14 cellular contexts compared by ENCODE assay signal in the genomic region with DNA sequence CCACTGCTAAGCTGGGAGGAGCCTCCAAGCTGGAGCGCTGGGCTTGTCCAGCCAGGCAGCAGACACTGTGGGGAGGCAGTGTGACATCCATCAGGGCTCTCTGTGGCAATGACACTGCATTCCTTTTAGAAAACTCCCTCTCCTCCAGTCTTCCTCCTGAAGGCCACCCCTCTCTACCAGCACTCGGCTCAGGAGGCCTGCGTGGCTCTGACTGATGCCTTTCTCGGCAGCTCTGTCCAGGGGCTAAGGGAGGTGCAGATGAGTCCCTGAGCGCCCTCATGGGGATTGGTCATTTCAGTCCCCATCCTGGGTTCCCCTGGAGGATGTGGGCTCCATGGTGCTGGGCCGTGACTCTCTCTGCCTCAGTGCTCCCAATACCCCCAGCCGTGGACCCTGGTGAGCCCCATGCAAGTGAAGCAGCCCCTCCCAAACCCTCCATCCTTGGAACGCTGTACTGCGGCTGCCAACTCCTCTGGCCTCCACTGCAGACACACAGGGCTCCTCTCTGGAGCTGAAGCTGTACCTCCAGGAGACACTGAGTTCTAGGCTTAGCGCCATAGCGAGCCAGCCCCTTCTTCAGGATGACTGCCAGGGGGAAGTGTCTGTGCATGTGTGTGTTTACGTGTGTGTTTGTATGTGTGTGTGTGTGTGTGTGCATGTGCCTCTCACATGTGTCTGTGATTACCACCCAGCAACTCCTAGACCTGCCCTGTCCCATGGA.
DNase-seq lines count a peak whose midpoint lies in the region; ATAC-seq, FAIRE-seq and TF ChIP-seq lines count a peak whose summit lies in the region.
"Had no signal": no experiment of that assay in that cellular context is flagged by ENCODE, and none has a peak within 500 bp of the region (broad histone marks: within the 10 kb centered on the region; RNA-seq: fewer than 3 reads in every experiment).

No MANE protein-coding gene starts in this region.

- no peak overlapping the region for H3K27ac ChIP-seq in mesendoderm (ENCODE audit: low read depth, low read length)
- no peak overlapping the region for H3K27ac ChIP-seq in upper lobe of right lung

- H2BK5ac ChIP-seq in mesendoderm (ENCODE audit: low read length): no peak overlapping the region

- H3K4ac ChIP-seq in mesendoderm (ENCODE audit: low read depth, low read length): no peak overlapping the region

- H3K4me3 Mint-ChIP-seq in activated naive CD4-positive, alpha-beta T cell treated with anti-CD3 and anti-CD28 coated beads for 36 hours: peak overlapping the region; percentile 50
- no peak overlapping the region for H3K4me3 Mint-ChIP-seq in activated naive CD4-positive, alpha-beta T cell treated with anti-CD3 and anti-CD28 coated beads, Interleukin-2, amount 10 ng/mL, durations not matched to agents 7 days and 5 days
- peak overlapping the region; percentile 42 to 63 for H3K4me3 Mint-ChIP-seq in activated T-cell treated with anti-CD3 and anti-CD28 coated beads, Interleukin-2, amount 50 U/mL, for 72 hours

- no peaks in the 10 kb centered on the region for H3K36me3 ChIP-seq in mesendoderm (ENCODE audit: control insufficient read depth, insufficient read depth, low read length)
- no peaks in the 10 kb centered on the region for H3K36me3 ChIP-seq in upper lobe of right lung

- intact Hi-C loops in activated naive CD4-positive, alpha-beta T cell treated with anti-CD3 and anti-CD28 coated beads for 36 hours (cut with micrococcal nuclease): loop anchor here (5.0 kb wide), 1 partner anchor 169 kb away; no protein-coding TSS in a partner anchor
- intact Hi-C loops in upper lobe of right lung (cut with DNase I): no loop called here

- peaks cover 20% of the 10 kb centered on the region for H3K4me1 Mint-ChIP-seq in activated naive CD4-positive, alpha-beta T cell treated with anti-CD3 and anti-CD28 coated beads for 36 hours (ENCODE audit: low read depth)
- peaks cover 19% of the 10 kb centered on the region for H3K4me1 Mint-ChIP-seq in activated naive CD4-positive, alpha-beta T cell treated with anti-CD3 and anti-CD28 coated beads, Interleukin-2, amount 10 ng/mL, durations not matched to agents 7 days and 5 days
- H3K4me1 Mint-ChIP-seq in activated T-cell treated with anti-CD3 and anti-CD28 coated beads, Interleukin-2, amount 50 U/mL, for 72 hours (ENCODE audit: low read depth): no peaks in the 10 kb centered on the region

- peaks cover 5% of the 10 kb centered on the region for H3K27me3 Mint-ChIP-seq in activated naive CD4-positive, alpha-beta T cell treated with anti-CD3 and anti-CD28 coated beads for 36 hours (ENCODE audit: low read depth)
- peaks cover 38% of the 10 kb centered on the region for H3K27me3 Mint-ChIP-seq in activated naive CD4-positive, alpha-beta T cell treated with anti-CD3 and anti-CD28 coated beads, Interleukin-2, amount 10 ng/mL, durations not matched to agents 7 days and 5 days
- peaks cover 14% of the 10 kb centered on the region for H3K27me3 Mint-ChIP-seq in activated T-cell treated with anti-CD3 and anti-CD28 coated beads, Interleukin-2, amount 50 U/mL, for 72 hours (ENCODE audit: low read depth)

- H3K9me3 Mint-ChIP-seq in activated naive CD4-positive, alpha-beta T cell treated with anti-CD3 and anti-CD28 coated beads for 36 hours: no peaks in the 10 kb centered on the region
- H3K9me3 Mint-ChIP-seq in activated naive CD4-positive, alpha-beta T cell treated with anti-CD3 and anti-CD28 coated beads, Interleukin-2, amount 10 ng/mL, durations not matched to agents 7 days and 5 days: no peaks in the 10 kb centered on the region
- H3K9me3 Mint-ChIP-seq in activated T-cell treated with anti-CD3 and anti-CD28 coated beads, Interleukin-2, amount 50 U/mL, for 72 hours: no peaks in the 10 kb centered on the region

- no peak overlapping the region for H3K18ac ChIP-seq in mesendoderm (ENCODE audit: low read length)

- no CpG with 5 or more reads among the region's 12 CpGs for WGBS in mesendoderm (ENCODE audit: extremely low coverage, insufficient coverage, low lambda C conversion rate)

- FAIRE-seq in RCC 7860 (lab: Jason Lieb, UNC): no peak
- FAIRE-seq: islet of Langerhans had no signal

- no peak for ATAC-seq in activated T-cell treated with anti-CD3 and anti-CD28 coated beads, Interleukin-2, amount 50 U/mL, for 72 hours (replicated peaks in 1 of 2)
- no peak for ATAC-seq in upper lobe of right lung

- no peak overlapping the region for H3K9ac ChIP-seq in mesendoderm (ENCODE audit: low read length)

- no peak overlapping the region for H4K8ac ChIP-seq in mesendoderm (ENCODE audit: low read depth, low read length)

- no peaks in the 10 kb centered on the region for H3K4me1 ChIP-seq in mesendoderm (ENCODE audit: control insufficient read depth, low read depth, low read length)
- peaks cover 5% of the 10 kb centered on the region for H3K4me1 ChIP-seq in upper lobe of right lung

- H2BK15ac ChIP-seq in mesendoderm (replicated peaks; ENCODE audit: low read depth): no peak overlapping the region

- H3K9me3 ChIP-seq in upper lobe of right lung: no peaks in the 10 kb centered on the region

- no peaks in the 10 kb centered on the region for H3K79me2 ChIP-seq in mesendoderm (ENCODE audit: control insufficient read depth, insufficient read depth, low read length)

- no peak for DNase-seq in activated naive CD4-positive, alpha-beta T cell treated with anti-CD3 and anti-CD28 coated beads for 36 hours
- DNase-seq in activated naive CD4-positive, alpha-beta T cell treated with anti-CD3 and anti-CD28 coated beads, Interleukin-2, amount 10 ng/mL, durations not matched to agents 7 days and 5 days: no peak
- DNase-seq in activated T-cell treated with anti-CD3 and anti-CD28 coated beads, Interleukin-2, amount 50 U/mL, for 72 hours: no peak
- DNase-seq in mesendoderm (peak; percentile 26), upper lobe of right lung (peak; percentile 56), GM10266 (ENCODE audit: extremely low spot score) (no peak), NCI-H2196 (lab: John Stamatoyannopoulos, UW; ENCODE audit: unreplicated experiment) (no peak), RCC 7860 (ENCODE audit: low spot score) (no peak)
- DNase-seq: activated naive CD4-positive, alpha-beta T cell treated with Interleukin-2 at 50 U/mL for 16 hours; cortex of kidney; GOT3; NCI-H446 treated with DMSO at 0.1 percent for 48 hours; RPMI8226 had no signal

- no peaks in the 10 kb centered on the region for H3K79me1 ChIP-seq in mesendoderm (ENCODE audit: low read length)

- H2BK120ac ChIP-seq in mesendoderm (ENCODE audit: low read depth, low read length): no peak overlapping the region

- no peak overlapping the region for H3K4me2 ChIP-seq in mesendoderm (ENCODE audit: low read length)

- H3K56ac ChIP-seq in mesendoderm (ENCODE audit: low read length): no peak overlapping the region

- peaks cover 1% of the 10 kb centered on the region for H3K36me3 Mint-ChIP-seq in activated naive CD4-positive, alpha-beta T cell treated with anti-CD3 and anti-CD28 coated beads for 36 hours (ENCODE audit: low read depth)
- no peaks in the 10 kb centered on the region for H3K36me3 Mint-ChIP-seq in activated naive CD4-positive, alpha-beta T cell treated with anti-CD3 and anti-CD28 coated beads, Interleukin-2, amount 10 ng/mL, durations not matched to agents 7 days and 5 days
- no peaks in the 10 kb centered on the region for H3K36me3 Mint-ChIP-seq in activated T-cell treated with anti-CD3 and anti-CD28 coated beads, Interleukin-2, amount 50 U/mL, for 72 hours (ENCODE audit: insufficient read depth in 2 of 2)

- no peak overlapping the region for H3K27ac Mint-ChIP-seq in activated naive CD4-positive, alpha-beta T cell treated with anti-CD3 and anti-CD28 coated beads for 36 hours
- H3K27ac Mint-ChIP-seq in activated naive CD4-positive, alpha-beta T cell treated with anti-CD3 and anti-CD28 coated beads, Interleukin-2, amount 10 ng/mL, durations not matched to agents 7 days and 5 days: no peak overlapping the region
- H3K27ac Mint-ChIP-seq in activated T-cell treated with anti-CD3 and anti-CD28 coated beads, Interleukin-2, amount 50 U/mL, for 72 hours: no peak overlapping the region

- H3K4me3 ChIP-seq in mesendoderm (ENCODE audit: low read length): no peak overlapping the region
- H3K4me3 ChIP-seq in upper lobe of right lung: no peak overlapping the region

- CTCF ChIA-PET in activated naive CD4-positive, alpha-beta T cell treated with anti-CD3 and anti-CD28 coated beads for 36 hours (lab: Charles Lee): interaction anchor here (0.6 to 2.1 kb wide), 3 partner anchors 10 to 170 kb away, joined by 3 to 9 read pairs (median 3); no protein-coding TSS in a partner anchor
- CTCF ChIA-PET in activated naive CD4-positive, alpha-beta T cell treated with anti-CD3 and anti-CD28 coated beads, Interleukin-2, amount 10 ng/mL, durations not matched to agents 7 days and 5 days (lab: Charles Lee): no interaction called here

- no peaks in the 10 kb centered on the region for H3K27me3 ChIP-seq in mesendoderm (ENCODE audit: insufficient read depth, low read length, poor library complexity)
- peaks cover 20% of the 10 kb centered on the region for H3K27me3 ChIP-seq in upper lobe of right lung

- H4K5ac ChIP-seq in mesendoderm (ENCODE audit: low read length): no peak overlapping the region

- TF ChIP-seq CTCF in upper lobe of right lung (IDR thresholded peaks at IDR 0.05) (no peak), GM10266 (IDR thresholded peaks at IDR 0.05; ENCODE audit: control insufficient read depth, insufficient read depth, low read depth, missing control alignments) (no peak)

- H3K23ac ChIP-seq in mesendoderm (ENCODE audit: low read length): no peak overlapping the region

- no peak overlapping the region for H2AK5ac ChIP-seq in mesendoderm (ENCODE audit: low read length)

Comparison
In these comparisons a context has a peak if more than half of its experiments do, and no peak if none do; other contexts are left out.
1. DNase-seq: peak in mesendoderm (single experiment) and upper lobe of right lung (single experiment); none in activated naive CD4-positive, alpha-beta T cell treated with anti-CD3 and anti-CD28 coated beads for 36 hours (single experiment), activated naive CD4-positive, alpha-beta T cell treated with anti-CD3 and anti-CD28 coated beads, Interleukin-2, amount 10 ng/mL, durations not matched to agents 7 days and 5 days (single experiment), activated T-cell treated with anti-CD3 and anti-CD28 coated beads, Interleukin-2, amount 50 U/mL, for 72 hours (0 of 2), GM10266 (single experiment), NCI-H2196 (single experiment) and RCC 7860 (single experiment).